14 cellular contexts compared by ENCODE assay signal in the genomic region with DNA sequence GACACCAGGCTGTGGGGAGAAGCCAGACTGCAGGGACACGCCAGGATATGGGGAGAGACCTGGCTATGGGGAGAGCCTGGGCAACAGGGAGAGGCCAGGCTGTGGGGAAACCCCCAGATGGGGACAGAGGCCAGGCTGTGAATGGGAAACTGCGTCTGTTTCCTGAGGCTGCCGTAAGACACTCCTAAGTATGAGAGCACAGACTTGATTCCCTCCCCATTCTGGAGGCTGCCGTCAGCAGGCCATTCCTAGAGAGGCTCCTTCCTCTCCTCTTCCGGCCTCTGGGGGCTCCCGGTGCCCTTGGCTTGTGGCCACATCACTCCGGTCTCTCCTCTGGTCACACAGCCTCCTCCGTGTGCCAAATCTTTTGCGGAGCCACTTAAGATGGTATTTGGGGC.
"Had no signal": no experiment of that assay in that cellular context is flagged by ENCODE, and none has a peak within 500 bp of the region (broad histone marks: within the 10 kb centered on the region; RNA-seq: fewer than 3 reads in every experiment).

No MANE protein-coding gene starts in this region.

- ATAC-seq: mucosa of descending colon; natural killer cell treated with Interleukin-12 subunit alpha and Interleukin-12 subunit beta and Interleukin-15 and Interleukin-18, amount 100 ng/mL, for 72 hours had no signal

- H3K27me3 ChIP-seq: cardiac muscle cell had no signal

- H3K9me3 ChIP-seq: mucosa of descending colon had no signal

- H3K36me3 ChIP-seq: cardiac muscle cell had no signal

- DNase-seq: activated CD4-positive, alpha-beta memory T cell treated with anti-CD3 and anti-CD28 coated beads for 36 hours; activated naive CD4-positive, alpha-beta T cell; activated T-cell treated with anti-CD3 and anti-CD28 coated beads, Interleukin-2, amount 50 U/mL, for 48 hours; cortex of kidney; effector CD8-positive, alpha-beta T cell; hippocampal formation; mammary epithelial cell; mucosa of descending colon; stimulated activated CD4-positive, alpha-beta T cell treated with anti-CD3 and anti-CD28 coated beads, Interleukin-2, amount 100 ng/mL, for 48 hours; stimulated activated naive CD4-positive, alpha-beta T cell treated with Interleukin-2 at 50 U/mL for 16 hours; T-helper 1 cell had no signal

- H3K27ac ChIP-seq: cardiac muscle cell, VCaP had no signal

- H3K4me3 ChIP-seq: cardiac muscle cell, mucosa of descending colon had no signal
